ENCODE assay signal across 24 cellular contexts in genomic region chr5:148981353-148981752, GRCh38.
"Had no signal": no experiment of that assay in that cellular context is flagged by ENCODE, and none has a peak within 500 bp of the region (broad histone marks: within the 10 kb centered on the region; RNA-seq: fewer than 3 reads in every experiment).

No MANE protein-coding gene starts in this region.

- H3K27me3 ChIP-seq: right atrium auricular region, testis, upper lobe of right lung had no signal

- H3K4me3 Mint-ChIP-seq: activated CD8-positive, alpha-beta T cell treated with anti-CD3 and anti-CD28 coated beads for 36 hours; activated naive CD4-positive, alpha-beta T cell treated with anti-CD3 and anti-CD28 coated beads, Interleukin-2, amount 50 U/mL, for 24 hours; activated T-cell treated with anti-CD3 and anti-CD28 coated beads, Interleukin-2, amount 50 U/mL, for 4 hours; immature natural killer cell; natural killer cell; T-helper 17 cell had no signal

- H3K9me3 Mint-ChIP-seq: activated naive CD4-positive, alpha-beta T cell treated with anti-CD3 and anti-CD28 coated beads, Interleukin-2, amount 50 U/mL, for 24 hours; activated T-cell treated with anti-CD3 and anti-CD28 coated beads, Interleukin-2, amount 50 U/mL, for 4 hours had no signal

- H3K27ac Mint-ChIP-seq: activated CD8-positive, alpha-beta T cell treated with anti-CD3 and anti-CD28 coated beads for 36 hours; activated naive CD4-positive, alpha-beta T cell treated with anti-CD3 and anti-CD28 coated beads, Interleukin-2, amount 50 U/mL, for 24 hours; immature natural killer cell; natural killer cell; progenitor cell of endocrine pancreas; T-helper 17 cell had no signal

- H3K27ac ChIP-seq: right atrium auricular region, testis, upper lobe of right lung had no signal

- H3K9me3 ChIP-seq: mucosa of descending colon, right atrium auricular region, testis, upper lobe of right lung had no signal

- H3K4me1 Mint-ChIP-seq: activated naive CD4-positive, alpha-beta T cell treated with anti-CD3 and anti-CD28 coated beads, Interleukin-2, amount 50 U/mL, for 24 hours; immature natural killer cell; natural killer cell; T-helper 17 cell had no signal

- FAIRE-seq: colon had no signal

- H3K4me3 ChIP-seq: mucosa of descending colon, right atrium auricular region, skin epidermis, testis, upper lobe of right lung had no signal

- DNase-seq: activated CD4-positive, alpha-beta T cell treated with anti-CD3 and anti-CD28 coated beads for 4 hours; activated CD8-positive, alpha-beta T cell treated with anti-CD3 and anti-CD28 coated beads for 36 hours; activated effector memory CD4-positive, alpha-beta T cell treated with anti-CD3 and anti-CD28 coated beads, Interleukin-2, amount 50 U/mL, for 16 hours; activated T-cell treated with anti-CD3 and anti-CD28 coated beads, Interleukin-2, amount 50 U/mL, for 4 hours; caudate nucleus; foreskin fibroblast; head of caudate nucleus; immature natural killer cell; left cardiac atrium; mammary epithelial cell; mucosa of descending colon; natural killer cell; stimulated activated CD4-positive, alpha-beta T cell treated with anti-CD3 and anti-CD28 coated beads, Interleukin-4, amount 100 ng/mL, for 4 hours; stimulated activated CD8-positive, alpha-beta memory T cell treated with anti-CD3 and anti-CD28 coated beads, Interleukin-4, amount 100 ng/mL, for 48 hours; stimulated activated naive CD8-positive, alpha-beta T cell treated with anti-CD3 and anti-CD28 coated beads, Interleukin-15, Interleukin-2, amounts not matched to agents 100 U/mL and 50 U/mL, for 24 hours; T-helper 17 cell; testis; upper lobe of right lung had no signal

- H3K36me3 ChIP-seq: right atrium auricular region, upper lobe of right lung had no signal

- ATAC-seq: activated CD8-positive, alpha-beta T cell treated with anti-CD3 and anti-CD28 coated beads for 36 hours; activated T-cell treated with anti-CD3 and anti-CD28 coated beads, Interleukin-2, amount 50 U/mL, for 4 hours; esophagus mucosa; mucosa of descending colon; natural killer cell; stimulated activated naive CD8-positive, alpha-beta T cell treated with anti-CD3 and anti-CD28 coated beads, Interleukin-15, Interleukin-2, amounts not matched to agents 100 U/mL and 50 U/mL, for 24 hours; T-helper 17 cell; upper lobe of right lung had no signal

- H3K4me1 ChIP-seq: testis had no signal

- H3K36me3 Mint-ChIP-seq: activated naive CD4-positive, alpha-beta T cell treated with anti-CD3 and anti-CD28 coated beads, Interleukin-2, amount 50 U/mL, for 24 hours; natural killer cell had no signal
